Comparison of ENCODE assay signal across 1 cellular context in the genomic region with DNA sequence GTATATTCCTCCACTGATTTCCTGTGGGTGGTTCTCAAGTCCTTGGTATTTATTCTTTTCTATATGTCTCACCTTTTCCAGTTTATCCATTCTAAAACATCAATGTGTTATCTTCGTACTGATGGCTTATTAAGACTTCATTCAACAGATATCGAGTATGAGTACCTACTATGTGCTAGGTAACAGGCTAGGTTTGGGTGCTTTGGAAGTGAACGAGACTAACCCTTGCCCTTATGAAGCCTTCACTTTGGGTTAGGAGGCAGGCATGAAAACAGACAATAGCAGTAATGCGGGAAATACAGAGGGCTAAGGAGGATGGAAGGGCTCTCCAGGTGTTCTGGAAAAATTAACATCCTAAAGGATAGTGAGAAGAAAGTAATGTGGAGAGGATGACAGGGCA.
TF ChIP-seq lines count a peak whose summit lies in the region.

No MANE protein-coding gene starts in this region.

TF ChIP-seq in WTC11, 78 proteins besides CTCF, POLR2A, EP300 and RAD21 (continued from another document):
- TF ChIP-seq ATF6 (CRISPR knock-in tag; IDR thresholded peaks at IDR 0.05) = no peak
- no peak for TF ChIP-seq ZNF121 (CRISPR knock-in tag; IDR thresholded peaks at IDR 0.05)
- TF ChIP-seq, protein P1, sequence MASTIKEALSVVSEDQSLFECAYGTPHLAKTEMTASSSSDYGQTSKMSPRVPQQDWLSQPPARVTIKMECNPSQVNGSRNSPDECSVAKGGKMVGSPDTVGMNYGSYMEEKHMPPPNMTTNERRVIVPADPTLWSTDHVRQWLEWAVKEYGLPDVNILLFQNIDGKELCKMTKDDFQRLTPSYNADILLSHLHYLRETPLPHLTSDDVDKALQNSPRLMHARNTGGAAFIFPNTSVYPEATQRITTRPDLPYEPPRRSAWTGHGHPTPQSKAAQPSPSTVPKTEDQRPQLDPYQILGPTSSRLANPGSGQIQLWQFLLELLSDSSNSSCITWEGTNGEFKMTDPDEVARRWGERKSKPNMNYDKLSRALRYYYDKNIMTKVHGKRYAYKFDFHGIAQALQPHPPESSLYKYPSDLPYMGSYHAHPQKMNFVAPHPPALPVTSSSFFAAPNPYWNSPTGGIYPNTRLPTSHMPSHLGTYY (CRISPR knock-in tag; IDR thresholded peaks at IDR 0.05) = no peak
- no peak for TF ChIP-seq IRF2 (CRISPR knock-in tag; IDR thresholded peaks at IDR 0.05; ENCODE audit: borderline replicate concordance, low read depth)
- no peak for TF ChIP-seq PREB (CRISPR knock-in tag; IDR thresholded peaks at IDR 0.05; ENCODE audit: borderline replicate concordance)
- TF ChIP-seq EMX1 (CRISPR knock-in tag; IDR thresholded peaks at IDR 0.05) = no peak
- TF ChIP-seq ATF3 (CRISPR knock-in tag; conservative IDR thresholded peaks at IDR 0.05) = no peak
- TF ChIP-seq E2F4 (CRISPR knock-in tag; IDR thresholded peaks at IDR 0.05; ENCODE audit: borderline replicate concordance, low read depth) = no peak
- TF ChIP-seq TEAD4 (CRISPR knock-in tag; IDR thresholded peaks at IDR 0.05) = no peak
- no peak for TF ChIP-seq OVOL2 (CRISPR knock-in tag; IDR thresholded peaks at IDR 0.05; ENCODE audit: borderline replicate concordance)
- TF ChIP-seq, protein P2, sequence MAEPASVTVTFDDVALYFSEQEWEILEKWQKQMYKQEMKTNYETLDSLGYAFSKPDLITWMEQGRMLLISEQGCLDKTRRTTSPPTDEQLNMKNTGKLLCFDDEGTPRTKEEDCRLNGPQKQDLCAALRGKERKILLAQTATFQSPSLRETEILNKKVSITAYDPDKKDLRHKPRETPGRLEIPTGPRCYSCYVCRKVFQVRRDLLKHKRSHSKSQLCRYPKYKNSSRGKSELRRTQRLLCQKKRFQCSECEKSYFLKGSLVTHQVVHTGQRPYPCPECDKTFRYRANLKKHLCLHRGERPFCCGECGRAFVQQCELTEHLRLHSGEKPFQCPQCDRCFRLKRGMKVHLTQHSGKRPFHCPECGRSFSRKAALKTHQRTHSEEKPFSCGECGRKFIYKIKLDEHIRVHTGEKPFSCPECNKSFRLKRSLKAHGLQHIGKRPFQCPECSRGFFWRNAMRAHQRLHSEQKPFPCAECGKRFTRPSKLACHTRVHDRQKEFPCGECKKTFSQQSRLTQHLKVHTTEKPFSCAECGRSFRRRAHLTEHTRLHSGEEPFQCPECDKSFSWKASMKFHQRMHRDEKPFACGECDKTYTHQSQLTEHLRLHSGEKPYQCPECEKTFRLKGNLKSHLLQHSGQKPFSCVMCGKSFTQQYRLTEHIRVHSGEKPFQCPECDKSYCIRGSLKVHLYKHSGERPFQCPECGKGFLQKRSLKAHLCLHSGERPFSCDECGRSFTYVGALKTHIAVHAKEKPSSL (CRISPR knock-in tag; conservative IDR thresholded peaks at IDR 0.05) = no peak
- TF ChIP-seq, protein P3, sequence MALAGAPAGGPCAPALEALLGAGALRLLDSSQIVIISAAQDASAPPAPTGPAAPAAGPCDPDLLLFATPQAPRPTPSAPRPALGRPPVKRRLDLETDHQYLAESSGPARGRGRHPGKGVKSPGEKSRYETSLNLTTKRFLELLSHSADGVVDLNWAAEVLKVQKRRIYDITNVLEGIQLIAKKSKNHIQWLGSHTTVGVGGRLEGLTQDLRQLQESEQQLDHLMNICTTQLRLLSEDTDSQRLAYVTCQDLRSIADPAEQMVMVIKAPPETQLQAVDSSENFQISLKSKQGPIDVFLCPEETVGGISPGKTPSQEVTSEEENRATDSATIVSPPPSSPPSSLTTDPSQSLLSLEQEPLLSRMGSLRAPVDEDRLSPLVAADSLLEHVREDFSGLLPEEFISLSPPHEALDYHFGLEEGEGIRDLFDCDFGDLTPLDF (CRISPR knock-in tag; IDR thresholded peaks at IDR 0.05) = no peak
- TF ChIP-seq SP1 (CRISPR knock-in tag; conservative IDR thresholded peaks at IDR 0.05) = no peak
- TF ChIP-seq, protein P4, sequence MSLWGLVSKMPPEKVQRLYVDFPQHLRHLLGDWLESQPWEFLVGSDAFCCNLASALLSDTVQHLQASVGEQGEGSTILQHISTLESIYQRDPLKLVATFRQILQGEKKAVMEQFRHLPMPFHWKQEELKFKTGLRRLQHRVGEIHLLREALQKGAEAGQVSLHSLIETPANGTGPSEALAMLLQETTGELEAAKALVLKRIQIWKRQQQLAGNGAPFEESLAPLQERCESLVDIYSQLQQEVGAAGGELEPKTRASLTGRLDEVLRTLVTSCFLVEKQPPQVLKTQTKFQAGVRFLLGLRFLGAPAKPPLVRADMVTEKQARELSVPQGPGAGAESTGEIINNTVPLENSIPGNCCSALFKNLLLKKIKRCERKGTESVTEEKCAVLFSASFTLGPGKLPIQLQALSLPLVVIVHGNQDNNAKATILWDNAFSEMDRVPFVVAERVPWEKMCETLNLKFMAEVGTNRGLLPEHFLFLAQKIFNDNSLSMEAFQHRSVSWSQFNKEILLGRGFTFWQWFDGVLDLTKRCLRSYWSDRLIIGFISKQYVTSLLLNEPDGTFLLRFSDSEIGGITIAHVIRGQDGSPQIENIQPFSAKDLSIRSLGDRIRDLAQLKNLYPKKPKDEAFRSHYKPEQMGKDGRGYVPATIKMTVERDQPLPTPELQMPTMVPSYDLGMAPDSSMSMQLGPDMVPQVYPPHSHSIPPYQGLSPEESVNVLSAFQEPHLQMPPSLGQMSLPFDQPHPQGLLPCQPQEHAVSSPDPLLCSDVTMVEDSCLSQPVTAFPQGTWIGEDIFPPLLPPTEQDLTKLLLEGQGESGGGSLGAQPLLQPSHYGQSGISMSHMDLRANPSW (CRISPR knock-in tag; conservative IDR thresholded peaks at IDR 0.05; ENCODE audit: low read depth) = no peak
- no peak for TF ChIP-seq TEAD1 (CRISPR knock-in tag; IDR thresholded peaks at IDR 0.05)
- no peak for TF ChIP-seq GABPB1 (CRISPR knock-in tag; IDR thresholded peaks at IDR 0.05)
- TF ChIP-seq ELF4 (CRISPR knock-in tag; IDR thresholded peaks at IDR 0.05; ENCODE audit: low read depth) = no peak
